10 cellular contexts compared by ENCODE assay signal in the genomic region with DNA sequence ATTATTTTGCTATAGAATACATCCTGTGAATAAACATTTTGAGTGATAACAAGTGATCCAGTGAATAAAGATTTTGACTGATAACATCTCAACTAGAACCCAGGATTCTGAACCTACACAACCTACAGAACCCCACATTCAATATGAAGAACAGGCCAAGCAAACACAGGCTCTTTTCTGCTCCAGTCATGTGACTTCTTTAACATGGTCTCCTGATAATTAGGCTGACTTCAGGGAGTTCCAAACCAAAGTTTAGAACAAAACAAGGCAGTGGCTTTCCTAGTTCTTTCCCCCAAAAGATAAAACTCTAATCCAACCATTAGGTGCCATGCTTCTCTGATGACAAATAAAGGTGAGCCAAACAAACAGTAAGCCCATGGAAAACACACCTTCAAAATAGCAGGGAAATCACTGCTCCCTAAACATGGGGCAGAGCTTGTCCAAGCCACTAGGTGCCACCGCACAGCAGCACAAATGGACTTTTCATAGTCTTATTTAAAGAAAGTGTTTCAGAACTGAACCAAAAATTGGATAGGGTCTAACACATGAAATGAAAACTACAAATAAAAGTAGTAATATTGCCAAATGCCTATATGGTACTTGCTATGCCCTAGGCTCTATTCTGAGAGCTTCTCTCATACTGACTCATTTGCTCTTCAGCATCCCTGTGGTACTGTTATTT.
DNase-seq lines count a peak whose midpoint lies in the region; TF ChIP-seq lines count a peak whose summit lies in the region.
"Had no signal": no experiment of that assay in that cellular context is flagged by ENCODE, and none has a peak within 500 bp of the region (broad histone marks: within the 10 kb centered on the region; RNA-seq: fewer than 3 reads in every experiment).

No MANE protein-coding gene starts in this region.

- H3K4me3 Mint-ChIP-seq in HFFc6, result no peak overlapping the region
- H3K4me3 Mint-ChIP-seq: activated naive CD4-positive, alpha-beta T cell treated with anti-CD3 and anti-CD28 coated beads, Interleukin-2, amount 50 U/mL, for 24 hours had no signal

- peak; percentile 78 for TF ChIP-seq CTCF in HFFc6 (IDR thresholded peaks at IDR 0.05)
- TF ChIP-seq CTCF in GM10266 (IDR thresholded peaks at IDR 0.05; ENCODE audit: control insufficient read depth, insufficient read depth, low read depth, missing control alignments), result no peak

- DNase-seq in AG20443 (ENCODE audit: low spot score) (peak; percentile 54), HFFc6 (peak; percentile 41), adipocyte (ENCODE audit: low read depth) (peak; percentile 73), kidney glomerular epithelial cell (lab: John Stamatoyannopoulos, UW) (peak; percentile 24), SJCRH30 (no peak), GM10266 (ENCODE audit: extremely low spot score) (no peak), mesenteric fat pad (ENCODE audit: low spot score) (no peak), H7 (no peak)
- DNase-seq: Right ventricle myocardium superior had no signal

- no peaks in the 10 kb centered on the region for H3K36me3 Mint-ChIP-seq in HFFc6 (ENCODE audit: low read depth)
- H3K36me3 Mint-ChIP-seq: activated naive CD4-positive, alpha-beta T cell treated with anti-CD3 and anti-CD28 coated beads, Interleukin-2, amount 50 U/mL, for 24 hours had no signal

- peaks cover 36% of the 10 kb centered on the region for H3K4me1 Mint-ChIP-seq in HFFc6 (ENCODE audit: low read depth)
- H3K4me1 Mint-ChIP-seq: activated naive CD4-positive, alpha-beta T cell treated with anti-CD3 and anti-CD28 coated beads, Interleukin-2, amount 50 U/mL, for 24 hours had no signal

- no peak overlapping the region for H3K27ac ChIP-seq in SJCRH30

- H3K4me3 ChIP-seq in adipocyte (ENCODE audit: low read length) (no peak overlapping the region), SJCRH30 (no peak overlapping the region), H7 (ENCODE audit: insufficient read depth, low read depth, low read length) (no peak overlapping the region)

- H3K27me3 ChIP-seq in adipocyte (replicated peaks; ENCODE audit: control insufficient read depth, insufficient read depth, low read length) (peaks cover 3% of the 10 kb centered on the region), SJCRH30 (0 out of 2 replicates have a peak, but pooled peaks cover 5% of the 10 kb centered on the region), H7 (ENCODE audit: control insufficient read depth, insufficient read depth, low read length) (no peaks in the 10 kb centered on the region)

- no peaks in the 10 kb centered on the region for H3K36me3 ChIP-seq in adipocyte (ENCODE audit: control insufficient read depth, insufficient read depth, low read length, severe bottlenecking)
- H3K36me3 ChIP-seq in SJCRH30, result no peaks in the 10 kb centered on the region
- no peaks in the 10 kb centered on the region for H3K36me3 ChIP-seq in H7 (replicated peaks; ENCODE audit: control insufficient read depth, insufficient read depth, low read length)

- no peaks in the 10 kb centered on the region for H3K4me1 ChIP-seq in adipocyte (ENCODE audit: control insufficient read depth, insufficient read depth, low read length)
- no peaks in the 10 kb centered on the region for H3K4me1 ChIP-seq in SJCRH30

- no peak overlapping the region for H3K9ac ChIP-seq in adipocyte (ENCODE audit: low read length)

- peaks cover 6% of the 10 kb centered on the region for H3K27me3 Mint-ChIP-seq in HFFc6 (ENCODE audit: insufficient read depth)

- H3K9me3 ChIP-seq in adipocyte (ENCODE audit: control insufficient read depth, low read length), result no peaks in the 10 kb centered on the region
- no peaks in the 10 kb centered on the region for H3K9me3 ChIP-seq in SJCRH30 (replicated peaks)

- no peaks in the 10 kb centered on the region for H3K9me3 Mint-ChIP-seq in HFFc6
- H3K9me3 Mint-ChIP-seq: activated naive CD4-positive, alpha-beta T cell treated with anti-CD3 and anti-CD28 coated beads, Interleukin-2, amount 50 U/mL, for 24 hours had no signal

- no peak overlapping the region for H3K27ac Mint-ChIP-seq in HFFc6
- H3K27ac Mint-ChIP-seq: activated naive CD4-positive, alpha-beta T cell treated with anti-CD3 and anti-CD28 coated beads, Interleukin-2, amount 50 U/mL, for 24 hours had no signal

Comparison
In these comparisons a context has a peak if more than half of its experiments do, and no peak if none do; other contexts are left out.
1. DNase-seq: peak in AG20443 (single experiment), HFFc6 (single experiment), adipocyte (single experiment) and kidney glomerular epithelial cell (single experiment); none in SJCRH30 (0 of 2), GM10266 (single experiment), mesenteric fat pad (single experiment) and H7 (single experiment).